In genomic region chr2:118643286-118643685, GRCh38 we compare ENCODE assay signal across 22 cellular contexts.
"Had no signal": no experiment of that assay in that cellular context is flagged by ENCODE, and none has a peak within 500 bp of the region (broad histone marks: within the 10 kb centered on the region; RNA-seq: fewer than 3 reads in every experiment).

No MANE protein-coding gene starts in this region.

- H3K27me3 ChIP-seq: MG63 had no signal

- H3K4me1 ChIP-seq: breast epithelium had no signal

- H3K36me3 ChIP-seq: breast epithelium, MG63 had no signal

- H3K4me1 Mint-ChIP-seq: activated B cell treated with CpG ODN at 0.5 μM for 24 hours; activated naive CD4-positive, alpha-beta T cell treated with anti-CD3 and anti-CD28 coated beads, Interleukin-2, amount 10 ng/mL, durations not matched to agents 7 days and 5 days; activated naive CD8-positive, alpha-beta T cell treated with anti-CD3 and anti-CD28 coated beads for 36 hours; T-helper 17 cell had no signal

- H3K36me3 Mint-ChIP-seq: activated naive CD4-positive, alpha-beta T cell treated with anti-CD3 and anti-CD28 coated beads, Interleukin-2, amount 10 ng/mL, durations not matched to agents 7 days and 5 days; activated naive CD8-positive, alpha-beta T cell treated with anti-CD3 and anti-CD28 coated beads for 36 hours had no signal

- H3K4me3 ChIP-seq: breast epithelium, MG63 had no signal

- H3K27ac Mint-ChIP-seq: activated B cell treated with CpG ODN at 0.5 μM for 24 hours; activated CD8-positive, alpha-beta T cell treated with anti-CD3 and anti-CD28 coated beads for 36 hours; activated naive CD4-positive, alpha-beta T cell treated with anti-CD3 and anti-CD28 coated beads, Interleukin-2, amount 10 ng/mL, durations not matched to agents 7 days and 5 days; activated naive CD8-positive, alpha-beta T cell treated with anti-CD3 and anti-CD28 coated beads for 36 hours; activated T-cell treated with anti-CD3 and anti-CD28 coated beads, Interleukin-2, amount 50 U/mL, for 72 hours; activated T-helper 2 cell treated with anti-CD3 and anti-CD28 coated beads, Interferon-gamma antibody, Interleukin-2, Interleukin-4, amounts not matched to agents 10 μg/mL and 5 μg/mL and 100 μg/mL, durations not matched to agents 14 hours and 24 hours and 36 hours; T-helper 17 cell had no signal

- H3K9me3 Mint-ChIP-seq: activated CD8-positive, alpha-beta T cell treated with anti-CD3 and anti-CD28 coated beads for 36 hours; activated naive CD4-positive, alpha-beta T cell treated with anti-CD3 and anti-CD28 coated beads, Interleukin-2, amount 10 ng/mL, durations not matched to agents 7 days and 5 days; activated naive CD8-positive, alpha-beta T cell treated with anti-CD3 and anti-CD28 coated beads for 36 hours; activated T-helper 2 cell treated with anti-CD3 and anti-CD28 coated beads, Interferon-gamma antibody, Interleukin-2, Interleukin-4, amounts not matched to agents 10 μg/mL and 5 μg/mL and 100 μg/mL, durations not matched to agents 14 hours and 24 hours and 36 hours had no signal

- H3K9ac ChIP-seq: KMS-11 had no signal

- H3K4me3 Mint-ChIP-seq: activated B cell treated with CpG ODN at 0.5 μM for 24 hours; activated CD8-positive, alpha-beta T cell treated with anti-CD3 and anti-CD28 coated beads for 36 hours; activated naive CD4-positive, alpha-beta T cell treated with anti-CD3 and anti-CD28 coated beads, Interleukin-2, amount 10 ng/mL, durations not matched to agents 7 days and 5 days; activated naive CD8-positive, alpha-beta T cell treated with anti-CD3 and anti-CD28 coated beads for 36 hours; activated T-cell treated with anti-CD3 and anti-CD28 coated beads, Interleukin-2, amount 50 U/mL, for 72 hours; T-helper 17 cell had no signal

- DNase-seq: activated B cell treated with CpG ODN at 0.5 μM for 24 hours; activated CD4-positive, alpha-beta T cell treated with anti-CD3 and anti-CD28 coated beads, Interleukin-2, amount 50 U/mL, for 1 hour; activated CD8-positive, alpha-beta memory T cell treated with anti-CD3 and anti-CD28 coated beads, Interleukin-2, amount 50 U/mL, for 4 hours; activated CD8-positive, alpha-beta T cell treated with anti-CD3 and anti-CD28 coated beads for 36 hours; activated gamma-delta T cell treated with Interleukin-2 at 50 U/mL for 16 hours; activated naive CD4-positive, alpha-beta T cell treated with anti-CD3 and anti-CD28 coated beads, Interleukin-2, amount 10 ng/mL, durations not matched to agents 7 days and 5 days; activated naive CD8-positive, alpha-beta T cell treated with anti-CD3 and anti-CD28 coated beads for 36 hours; activated T-cell treated with anti-CD3 and anti-CD28 coated beads, Interleukin-2, amount 50 U/mL, for 72 hours; caudate nucleus; MG63; MV-4-11; NCI-H1092 treated with DMSO at 0.1 percent for 48 hours; NCI-H1417 treated with DMSO at 0.1 percent for 48 hours; NCI-H1694; NCI-H2029 treated with DMSO at 0.1 percent for 48 hours; NCI-H510A treated with DMSO at 0.1 percent for 48 hours; SHP77 treated with DMSO at 0.1 percent for 48 hours; T-helper 17 cell; T-helper 9 cell had no signal

- ATAC-seq: activated CD8-positive, alpha-beta T cell treated with anti-CD3 and anti-CD28 coated beads for 36 hours; activated T-cell treated with anti-CD3 and anti-CD28 coated beads, Interleukin-2, amount 50 U/mL, for 72 hours; T-helper 17 cell had no signal

- H3K4me2 ChIP-seq: KMS-11 had no signal

- H3K27ac ChIP-seq: breast epithelium, KMS-11 had no signal

- H3K9me3 ChIP-seq: breast epithelium, MG63 had no signal
